11 cellular contexts compared by ENCODE assay signal in the genomic region with DNA sequence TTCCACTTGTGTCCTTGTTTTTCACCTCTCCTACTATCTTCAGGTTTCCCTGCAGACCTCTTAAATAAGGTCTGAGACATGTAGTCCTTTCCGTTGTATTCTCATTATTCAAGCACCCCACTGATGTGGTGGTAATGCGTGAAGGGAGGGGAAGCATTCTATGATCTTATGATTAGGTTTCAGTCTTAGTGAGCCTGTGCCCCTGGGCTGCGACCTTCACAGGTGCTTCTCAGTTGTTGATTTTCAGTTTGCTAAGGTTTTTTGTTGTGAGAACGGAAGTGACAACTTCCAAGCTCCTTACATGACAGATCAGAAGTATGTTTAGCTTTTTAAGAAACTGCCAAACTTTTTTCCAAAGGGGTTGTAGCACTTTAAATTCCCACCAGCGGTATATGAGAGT. TPM values are rescaled to one million over a fixed set of nuclear protein-coding genes. Genes with fewer than 3 reads are reported as not detected.
DNase-seq lines count a peak whose midpoint lies in the region; ATAC-seq and TF ChIP-seq lines count a peak whose summit lies in the region.
"Had no signal": no experiment of that assay in that cellular context is flagged by ENCODE, and none has a peak within 500 bp of the region (broad histone marks: within the 10 kb centered on the region; RNA-seq: fewer than 3 reads in every experiment).

No MANE protein-coding gene starts in this region.

- H3K27ac Mint-ChIP-seq in activated T-cell treated with anti-CD3 and anti-CD28 coated beads, Interleukin-2, amount 50 U/mL, for 72 hours = peak overlapping the region; percentile 24

- peak overlapping the region; percentile 14 to 23 for H3K4me3 Mint-ChIP-seq in activated T-cell treated with anti-CD3 and anti-CD28 coated beads, Interleukin-2, amount 50 U/mL, for 72 hours

- WGBS in body of pancreas, 2 donors = 79 to 90% methylated on average over 5 of the region's 5 CpGs
- 90 to 98% (median 94%) methylated on average over 5 of the region's 5 CpGs for WGBS in heart left ventricle, 4 donors

- H3K27me3 ChIP-seq in body of pancreas (no peaks in the 10 kb centered on the region), heart left ventricle (no peaks in the 10 kb centered on the region)

- ATAC-seq in GM19438 (IDR thresholded peaks at IDR 0.05; ENCODE audit: low read depth, unreplicated experiment) (peak; percentile 91), HG03139 (IDR thresholded peaks at IDR 0.05; ENCODE audit: unreplicated experiment) (peak; percentile 61), body of pancreas (no peak), heart left ventricle (no peak)
- ATAC-seq in activated T-cell treated with anti-CD3 and anti-CD28 coated beads, Interleukin-2, amount 50 U/mL, for 72 hours (replicated peaks in 1 of 2) = peak; percentile 89 to 92
- ATAC-seq: HCT116 had no signal

- H3K27ac ChIP-seq in body of pancreas = no peak overlapping the region
- H3K27ac ChIP-seq in heart left ventricle = no peak overlapping the region

- H3K4me1 ChIP-seq in body of pancreas (peaks cover 10% of the 10 kb centered on the region), heart left ventricle (no peaks in the 10 kb centered on the region)

- TF ChIP-seq POLR2A in body of pancreas (IDR thresholded peaks at IDR 0.05) (no peak), heart left ventricle (IDR thresholded peaks at IDR 0.05) (no peak)

- H3K36me3 Mint-ChIP-seq in activated T-cell treated with anti-CD3 and anti-CD28 coated beads, Interleukin-2, amount 50 U/mL, for 72 hours (ENCODE audit: insufficient read depth in 2 of 2) = peaks cover 5 to 15% of the 10 kb centered on the region in 2 donors

- TF ChIP-seq CTCF in GM10266 (IDR thresholded peaks at IDR 0.05; ENCODE audit: control insufficient read depth, insufficient read depth, low read depth, missing control alignments) = no peak
- no peak for TF ChIP-seq CTCF in body of pancreas (IDR thresholded peaks at IDR 0.05)
- TF ChIP-seq CTCF in heart left ventricle (IDR thresholded peaks at IDR 0.05) = no peak

- intact Hi-C loops in body of pancreas (cut with DNase I) (no loop called here), heart left ventricle (cut with DNase I) (no loop called here)

- no peaks in the 10 kb centered on the region for H3K27me3 Mint-ChIP-seq in activated T-cell treated with anti-CD3 and anti-CD28 coated beads, Interleukin-2, amount 50 U/mL, for 72 hours (ENCODE audit: low read depth)

- H3K9me3 Mint-ChIP-seq in activated T-cell treated with anti-CD3 and anti-CD28 coated beads, Interleukin-2, amount 50 U/mL, for 72 hours = no peaks in the 10 kb centered on the region

- DNase-seq in GM10266 (ENCODE audit: extremely low spot score) = peak; percentile 16
- peak; percentile 20 to 38 for DNase-seq in activated T-cell treated with anti-CD3 and anti-CD28 coated beads, Interleukin-2, amount 50 U/mL, for 72 hours
- no peak for DNase-seq in glomerular visceral epithelial cell (ENCODE audit: extremely low spot score)
- no peak for DNase-seq in GOT3 (lab: John Stamatoyannopoulos, UW)
- no peak for DNase-seq in body of pancreas
- DNase-seq in heart left ventricle = no peak
- DNase-seq: Caco-2, NCI-H1930 had no signal

- H3K4me1 Mint-ChIP-seq in activated T-cell treated with anti-CD3 and anti-CD28 coated beads, Interleukin-2, amount 50 U/mL, for 72 hours (ENCODE audit: low read depth) = peaks cover 40% of the 10 kb centered on the region

- H3K36me3 ChIP-seq in body of pancreas (replicated peaks in 1 of 2; ENCODE audit: insufficient read depth in 1 of 2, low read depth in 2 of 2) = peaks cover 0 to 3% of the 10 kb centered on the region in 2 donors
- H3K36me3 ChIP-seq in heart left ventricle = peaks cover 0 to 93% (median 73%) of the 10 kb centered on the region in 9 donors

- H3K9me3 ChIP-seq in body of pancreas (no peaks in the 10 kb centered on the region), heart left ventricle (no peaks in the 10 kb centered on the region)
- H3K9me3 ChIP-seq: Caco-2 had no signal

- no peak overlapping the region for H3K4me3 ChIP-seq in body of pancreas
- no peak overlapping the region for H3K4me3 ChIP-seq in heart left ventricle

RNA-seq across cellular contexts. Expression of gene VPS54, which starts 41.3 kb away (rescaled TPM):
- total RNA-seq in activated T-cell treated with anti-CD3 and anti-CD28 coated beads, Interleukin-2, amount 50 U/mL, for 72 hours = 10 to 100 TPM; 12.9 to 13.2 TPM
- 10 to 100 TPM; 17.8 to 22.8 TPM for total RNA-seq in body of pancreas
- 10 to 100 TPM in 4 of 9 donors, 1 to 10 TPM in 5; 8.7 to 14.0 (median 9.6) TPM for total RNA-seq in heart left ventricle
- 1 to 10 TPM; 6.4 to 8.7 TPM for polyA plus RNA-seq in heart left ventricle

Comparison
In these comparisons a context has a peak if more than half of its experiments do, and no peak if none do; other contexts are left out.
1. DNase-seq: peak in GM10266 (single experiment) and activated T-cell treated with anti-CD3 and anti-CD28 coated beads, Interleukin-2, amount 50 U/mL, for 72 hours (2 of 2); none in glomerular visceral epithelial cell (single experiment), GOT3 (single experiment), body of pancreas (0 of 4) and heart left ventricle (0 of 5).
2. ATAC-seq: peak in GM19438 (single experiment), HG03139 (single experiment) and activated T-cell treated with anti-CD3 and anti-CD28 coated beads, Interleukin-2, amount 50 U/mL, for 72 hours (2 of 2); none in body of pancreas (single experiment) and heart left ventricle (0 of 4).